In the genomic region with DNA sequence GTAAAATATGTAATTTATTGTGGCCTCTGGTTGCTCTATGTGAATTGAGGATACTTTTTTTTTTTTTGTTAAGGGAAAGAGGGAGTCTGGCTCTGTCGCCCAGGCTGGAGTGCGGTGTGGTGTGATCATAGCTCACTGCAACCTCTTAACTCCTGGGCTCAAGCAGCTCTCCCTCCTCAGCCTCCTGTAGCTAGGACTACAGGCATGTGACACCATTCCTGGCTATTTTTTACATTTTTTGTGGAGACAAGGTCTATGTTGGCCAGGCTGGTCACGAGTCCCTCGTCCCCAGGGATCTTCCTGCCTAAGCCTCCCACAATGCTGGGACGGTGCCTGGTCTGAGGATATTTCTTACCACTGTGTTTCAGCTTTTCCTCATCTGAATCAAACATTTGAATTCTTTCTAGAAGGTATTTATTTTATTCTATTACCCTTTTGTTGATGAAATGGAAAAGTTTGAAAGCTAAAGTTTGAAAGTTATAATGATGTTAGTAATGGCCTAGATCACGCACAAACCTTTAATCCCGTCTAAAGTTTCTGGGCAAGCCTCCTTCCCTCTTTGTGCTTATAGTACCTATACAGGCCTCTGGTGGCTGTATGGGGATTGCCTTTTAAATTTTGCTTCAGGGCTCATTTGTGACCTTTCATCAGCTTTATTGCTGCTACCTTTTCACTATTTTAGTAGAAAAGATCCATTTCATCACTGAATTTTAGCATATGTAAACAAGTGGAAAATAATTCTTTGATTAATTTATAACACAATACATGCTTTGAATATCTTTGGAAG, we compare ENCODE assay signal across 8 cellular contexts. TPM values are rescaled to one million over a fixed set of nuclear protein-coding genes. Genes with fewer than 3 reads are reported as not detected.
A peak's percentile ranks its signal among the peaks of the same experiment; 100 is the strongest.
DNase-seq lines count a peak whose midpoint lies in the region; ATAC-seq, FAIRE-seq and TF ChIP-seq lines count a peak whose summit lies in the region.

No MANE protein-coding gene starts in this region.

- H3K9me3 Mint-ChIP-seq in activated naive CD8-positive, alpha-beta T cell treated with anti-CD3 and anti-CD28 coated beads, Interleukin-2, amount 50 U/mL, for 24 hours = no peaks in the 10 kb centered on the region
- H3K9me3 Mint-ChIP-seq in progenitor cell of endocrine pancreas (ENCODE audit: low read depth) = no peaks in the 10 kb centered on the region

- H3K4me1 Mint-ChIP-seq in activated naive CD8-positive, alpha-beta T cell treated with anti-CD3 and anti-CD28 coated beads, Interleukin-2, amount 50 U/mL, for 24 hours = peaks cover 42% of the 10 kb centered on the region
- peaks cover 34% of the 10 kb centered on the region for H3K4me1 Mint-ChIP-seq in progenitor cell of endocrine pancreas (ENCODE audit: low read depth)

- peaks cover 51% of the 10 kb centered on the region for H4K20me1 ChIP-seq in Loucy (ENCODE audit: insufficient read depth, low read length, poor library complexity, severe bottlenecking)

- peak; percentile 71 for FAIRE-seq in G401.6 (lab: Jason Lieb, UNC)

- H3K27me3 ChIP-seq in Loucy (ENCODE audit: insufficient read depth, low read length, poor library complexity, severe bottlenecking) (no peaks in the 10 kb centered on the region), right atrium auricular region (no peaks in the 10 kb centered on the region)

- peak overlapping the region; percentile 92 for H3K27ac Mint-ChIP-seq in activated naive CD8-positive, alpha-beta T cell treated with anti-CD3 and anti-CD28 coated beads, Interleukin-2, amount 50 U/mL, for 24 hours
- peak overlapping the region; percentile 100 for H3K27ac Mint-ChIP-seq in progenitor cell of endocrine pancreas

- peaks cover 29% of the 10 kb centered on the region for H3K36me3 Mint-ChIP-seq in activated naive CD8-positive, alpha-beta T cell treated with anti-CD3 and anti-CD28 coated beads, Interleukin-2, amount 50 U/mL, for 24 hours (ENCODE audit: low read depth)
- peaks cover 11% of the 10 kb centered on the region for H3K36me3 Mint-ChIP-seq in progenitor cell of endocrine pancreas (ENCODE audit: insufficient read depth)

- peak overlapping the region; percentile 88 for H3K9ac ChIP-seq in Loucy (ENCODE audit: low read depth, low read length, poor library complexity, severe bottlenecking)

- no peak for ATAC-seq in activated naive CD8-positive, alpha-beta T cell treated with anti-CD3 and anti-CD28 coated beads, Interleukin-2, amount 50 U/mL, for 24 hours
- ATAC-seq in HG03342 (IDR thresholded peaks at IDR 0.05; ENCODE audit: unreplicated experiment) = no peak

- peak overlapping the region; percentile 96 for H3K4me2 ChIP-seq in Loucy (ENCODE audit: low read depth, low read length, poor library complexity, severe bottlenecking)

- peak overlapping the region; percentile 97 for H3K4me3 Mint-ChIP-seq in activated naive CD8-positive, alpha-beta T cell treated with anti-CD3 and anti-CD28 coated beads, Interleukin-2, amount 50 U/mL, for 24 hours
- peak overlapping the region; percentile 99 for H3K4me3 Mint-ChIP-seq in progenitor cell of endocrine pancreas (ENCODE audit: low read depth)

- H2AFZ ChIP-seq in Loucy (ENCODE audit: low read length) = no peak overlapping the region

- no peaks in the 10 kb centered on the region for H3K9me2 ChIP-seq in Loucy (replicated peaks; ENCODE audit: low read depth, low read length)

- TF ChIP-seq CTCF in Loucy (conservative IDR thresholded peaks at IDR 0.05; ENCODE audit: low read length) (peak; percentile 51), right atrium auricular region (IDR thresholded peaks at IDR 0.05) (no peak), progenitor cell of endocrine pancreas (IDR thresholded peaks at IDR 0.05; ENCODE audit: unreplicated experiment) (peak; percentile 44)

- H3K36me3 ChIP-seq in Loucy (ENCODE audit: insufficient read depth, low read length) (peaks cover 16% of the 10 kb centered on the region), right atrium auricular region (peaks cover 19% of the 10 kb centered on the region)

- peak overlapping the region; percentile 99 to 100 for H3K27ac ChIP-seq in right atrium auricular region

- H3K4me1 ChIP-seq in Loucy (ENCODE audit: insufficient read depth, low read length, poor library complexity, severe bottlenecking) (peaks cover 44% of the 10 kb centered on the region), right atrium auricular region (peaks cover 0 to 41% of the 10 kb centered on the region in 2 donors)

- H3K4me3 ChIP-seq in Loucy (ENCODE audit: low read length, poor library complexity, severe bottlenecking) = peak overlapping the region; percentile 95
- peak overlapping the region; percentile 84 to 100 for H3K4me3 ChIP-seq in right atrium auricular region

- peaks cover 55% of the 10 kb centered on the region for H3K79me2 ChIP-seq in Loucy (ENCODE audit: insufficient read depth, low read length)

- DNase-seq in activated naive CD8-positive, alpha-beta T cell treated with anti-CD3 and anti-CD28 coated beads, Interleukin-2, amount 50 U/mL, for 24 hours = no peak
- DNase-seq in right atrium auricular region (ENCODE audit: low spot score) = peak; percentile 73
- DNase-seq in progenitor cell of endocrine pancreas (ENCODE audit: low spot score, unreplicated experiment) = no peak
- no peak for DNase-seq in mesenteric fat pad (ENCODE audit: low spot score)
- DNase-seq in T1000 (lab: John Stamatoyannopoulos, UW) = no peak

- H3K9me3 ChIP-seq in Loucy (ENCODE audit: insufficient read depth, low read depth, low read length) = no peaks in the 10 kb centered on the region
- H3K9me3 ChIP-seq in right atrium auricular region = no peaks in the 10 kb centered on the region

- H3F3A ChIP-seq in Loucy (ENCODE audit: low read depth) = peaks cover 2% of the 10 kb centered on the region; the same call in 1 of the 2 replicates

- H3K27me3 Mint-ChIP-seq in activated naive CD8-positive, alpha-beta T cell treated with anti-CD3 and anti-CD28 coated beads, Interleukin-2, amount 50 U/mL, for 24 hours = no peaks in the 10 kb centered on the region
- H3K27me3 Mint-ChIP-seq in progenitor cell of endocrine pancreas = no peaks in the 10 kb centered on the region

RNA-seq across cellular contexts. Expression of a gene that starts 2.0 kb away (rescaled TPM):
- total RNA-seq in right atrium auricular region = 10 to 100 TPM; 11.2 to 25.5 TPM
- 76.6 and 82.4 TPM in 2 replicates for total RNA-seq in progenitor cell of endocrine pancreas
- 82.6 TPM for total RNA-seq in mesenteric fat pad

RNA-seq across cellular contexts. Expression of a gene that starts 28.5 kb away (rescaled TPM):
- total RNA-seq in right atrium auricular region (1 to 10 TPM; 1.0 to 1.7 TPM), progenitor cell of endocrine pancreas (3.6 and 4.6 TPM in 2 replicates), mesenteric fat pad (2.4 TPM)

Comparison
In these comparisons a context has a peak if more than half of its experiments do, and no peak if none do; other contexts are left out.
1. CTCF ChIP-seq: peak in Loucy (single experiment) and progenitor cell of endocrine pancreas (single experiment); none in right atrium auricular region (0 of 2).